ENCODE assay signal across 8 cellular contexts in the genomic region with DNA sequence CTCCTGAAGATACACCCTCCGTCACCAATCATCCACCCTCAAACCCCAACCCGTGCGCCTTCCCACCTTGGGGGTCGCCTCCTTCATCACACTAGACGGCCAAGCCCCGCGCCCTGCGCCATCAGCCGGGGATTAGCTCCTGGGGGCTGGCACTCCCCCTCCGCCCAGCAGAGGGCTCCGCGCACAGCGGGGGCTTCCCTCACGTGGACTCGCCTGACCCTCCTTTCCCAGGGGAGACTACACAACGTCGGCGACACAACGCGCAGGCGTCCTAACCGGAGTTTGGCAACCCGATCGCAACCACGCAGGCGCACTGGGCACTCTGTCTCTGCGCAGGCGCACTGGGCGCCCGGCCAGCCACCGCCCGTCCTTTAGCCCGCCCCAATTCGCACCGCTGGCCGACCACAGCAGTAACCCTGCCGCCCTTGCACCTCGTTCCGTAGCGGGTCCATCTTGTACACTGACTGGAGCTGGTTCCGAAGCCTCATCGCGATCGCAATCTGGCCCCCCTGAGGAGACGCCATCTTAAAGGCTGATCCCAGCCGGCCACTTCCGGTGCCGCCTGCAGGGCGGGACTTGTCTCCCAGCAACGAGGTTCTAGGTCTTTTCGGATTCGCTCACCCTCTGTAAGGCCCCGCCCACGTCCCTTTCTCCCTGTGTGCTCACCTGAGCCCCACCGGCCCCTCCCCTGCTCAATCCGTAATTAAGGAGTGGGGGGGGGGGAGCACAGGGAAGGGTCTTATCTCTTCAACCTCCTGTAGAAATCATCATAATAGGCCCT. TPM values are rescaled to one million over a fixed set of nuclear protein-coding genes. Genes with fewer than 3 reads are reported as not detected.
DNase-seq lines count a peak whose midpoint lies in the region; ATAC-seq and TF ChIP-seq lines count a peak whose summit lies in the region.

A gene (minus strand): TSS at position 551 of the 781 bp plus-strand sequence. CDS start 27 bp downstream, at position 524.

- H3K36me3 ChIP-seq in CD4-positive, CD25-positive, alpha-beta regulatory T cell (ENCODE audit: control insufficient read depth, insufficient read depth, low read length) = peaks cover 13% of the 10 kb centered on the region
- H3K36me3 ChIP-seq in liver (ENCODE audit: control insufficient read depth in 4 of 4, insufficient read depth in 3 of 4, low read depth in 1 of 4, low read length in 3 of 4) = peaks cover 0 to 6% (median 4%) of the 10 kb centered on the region in 4 donors

- TF ChIP-seq CTCF in liver (IDR thresholded peaks at IDR 0.05; ENCODE audit: low read depth, low read length, missing input control) = no peak

- no peaks in the 10 kb centered on the region for H3K9me3 ChIP-seq in CD4-positive, CD25-positive, alpha-beta regulatory T cell (ENCODE audit: control insufficient read depth in 2 of 2, low read length in 2 of 2)
- no peaks in the 10 kb centered on the region for H3K9me3 ChIP-seq in liver (ENCODE audit: control insufficient read depth in 4 of 4, low read length in 3 of 4)

- peaks cover 26% of the 10 kb centered on the region for H3K36me3 Mint-ChIP-seq in CD4-positive, CD25-positive, alpha-beta regulatory T cell

- peak within 1 kb of the TSS; percentile 78 to 91 for H3K9ac ChIP-seq in liver (ENCODE audit: low read depth in 1 of 2, low read length in 2 of 2)

- peaks cover 0 to 7% (median 0%) of the 10 kb centered on the region in 7 donors for H3K9me3 Mint-ChIP-seq in CD4-positive, CD25-positive, alpha-beta regulatory T cell

- peaks cover 48% of the 10 kb centered on the region for H3K27me3 Mint-ChIP-seq in CD4-positive, CD25-positive, alpha-beta regulatory T cell

- peaks cover 10 to 60% (median 22%) of the 10 kb centered on the region in 4 donors for H3K4me1 Mint-ChIP-seq in CD4-positive, CD25-positive, alpha-beta regulatory T cell

- peak within 1 kb of the TSS; percentile 98 to 100 (median 100) for H3K27ac Mint-ChIP-seq in CD4-positive, CD25-positive, alpha-beta regulatory T cell

- H3K4me1 ChIP-seq in CD4-positive, CD25-positive, alpha-beta regulatory T cell (ENCODE audit: control insufficient read depth, insufficient read depth, low read length, poor library complexity, severe bottlenecking) = peaks cover 38% of the 10 kb centered on the region
- H3K4me1 ChIP-seq in liver (ENCODE audit: control insufficient read depth in 4 of 4, insufficient read depth in 4 of 4, low read length in 3 of 4) = peaks cover 11 to 50% (median 35%) of the 10 kb centered on the region in 4 donors

- peak within 1 kb of the TSS; percentile 96 for H3K27ac ChIP-seq in CD4-positive, CD25-positive, alpha-beta regulatory T cell (ENCODE audit: insufficient read depth, low read length, poor library complexity, severe bottlenecking)
- H3K27ac ChIP-seq in liver (ENCODE audit: low read depth in 1 of 2, low read length in 2 of 2) = peak within 1 kb of the TSS; percentile 99

- H3K4me3 Mint-ChIP-seq in CD4-positive, CD25-positive, alpha-beta regulatory T cell = peak within 1 kb of the TSS; percentile 98 to 100 (median 100)

- H3K4me3 ChIP-seq in CD4-positive, CD25-positive, alpha-beta regulatory T cell (ENCODE audit: low read depth, low read length) = peak within 1 kb of the TSS; percentile 85
- H3K4me3 ChIP-seq in liver (ENCODE audit: low read depth in 1 of 3, low read length in 3 of 3) = peak within 1 kb of the TSS; percentile 70 to 92 (median 90)

- peak; percentile 97 to 99 (median 98) for DNase-seq in CD4-positive, CD25-positive, alpha-beta regulatory T cell
- DNase-seq in NCI-H774 (lab: John Stamatoyannopoulos, UW) (peak; percentile 94), dermis blood vessel endothelial cell (peak; percentile 98)
- DNase-seq in activated CD4-positive, alpha-beta T cell treated with anti-CD3 and anti-CD28 coated beads, Interleukin-2, amount 50 U/mL, for 4 hours = peak; percentile 99
- peak; percentile 99 for DNase-seq in stimulated activated CD4-positive, alpha-beta T cell treated with anti-CD3 and anti-CD28 coated beads, Interleukin-4, amount 100 ng/mL, for 24 hours

- peaks cover 4% of the 10 kb centered on the region for H3K27me3 ChIP-seq in CD4-positive, CD25-positive, alpha-beta regulatory T cell (ENCODE audit: control insufficient read depth, insufficient read depth, low read length)
- peaks cover 0 to 12% (median 0%) of the 10 kb centered on the region in 4 donors for H3K27me3 ChIP-seq in liver (ENCODE audit: control insufficient read depth in 4 of 4, insufficient read depth in 4 of 4, low read length in 3 of 4)

- no peak for TF ChIP-seq RAD21 in liver (IDR thresholded peaks at IDR 0.05)

- under 1% methylated on average over 56 of the region's 56 CpGs for WGBS in liver

- peak; percentile 93 to 94 for ATAC-seq in CD4-positive, CD25-positive, alpha-beta regulatory T cell (ENCODE audit: low read depth in 2 of 2)
- peak; percentile 88 for ATAC-seq in GM19395 (IDR thresholded peaks at IDR 0.05; ENCODE audit: unreplicated experiment)
- ATAC-seq in HG03565 (IDR thresholded peaks at IDR 0.05; ENCODE audit: unreplicated experiment) = peak; percentile 87

TF ChIP-seq in liver, 16 proteins besides CTCF, POLR2A, EP300 and RAD21:
- TF ChIP-seq FOXA2 (IDR thresholded peaks at IDR 0.05) (no peak), YY1 (IDR thresholded peaks at IDR 0.05) (peak; percentile 99), HNF4G (IDR thresholded peaks at IDR 0.05) (no peak), NR2F2 (IDR thresholded peaks at IDR 0.05) (no peak), HNF4A (conservative IDR thresholded peaks at IDR 0.05) (no peak), SP1 (IDR thresholded peaks at IDR 0.05) (peak; percentile 59), EGR1 (IDR thresholded peaks at IDR 0.05; ENCODE audit: low read depth in 2 of 2) (peak in 1 of 2 donors; percentile 24), GABPA (IDR thresholded peaks at IDR 0.05 in 1 of 2, conservative IDR thresholded peaks at IDR 0.05 in 1 of 2) (peak; percentile 75 to 92), JUND (IDR thresholded peaks at IDR 0.05) (no peak), RXRA (IDR thresholded peaks at IDR 0.05) (peak; percentile 8 to 31)
- TF ChIP-seq, protein P1, sequence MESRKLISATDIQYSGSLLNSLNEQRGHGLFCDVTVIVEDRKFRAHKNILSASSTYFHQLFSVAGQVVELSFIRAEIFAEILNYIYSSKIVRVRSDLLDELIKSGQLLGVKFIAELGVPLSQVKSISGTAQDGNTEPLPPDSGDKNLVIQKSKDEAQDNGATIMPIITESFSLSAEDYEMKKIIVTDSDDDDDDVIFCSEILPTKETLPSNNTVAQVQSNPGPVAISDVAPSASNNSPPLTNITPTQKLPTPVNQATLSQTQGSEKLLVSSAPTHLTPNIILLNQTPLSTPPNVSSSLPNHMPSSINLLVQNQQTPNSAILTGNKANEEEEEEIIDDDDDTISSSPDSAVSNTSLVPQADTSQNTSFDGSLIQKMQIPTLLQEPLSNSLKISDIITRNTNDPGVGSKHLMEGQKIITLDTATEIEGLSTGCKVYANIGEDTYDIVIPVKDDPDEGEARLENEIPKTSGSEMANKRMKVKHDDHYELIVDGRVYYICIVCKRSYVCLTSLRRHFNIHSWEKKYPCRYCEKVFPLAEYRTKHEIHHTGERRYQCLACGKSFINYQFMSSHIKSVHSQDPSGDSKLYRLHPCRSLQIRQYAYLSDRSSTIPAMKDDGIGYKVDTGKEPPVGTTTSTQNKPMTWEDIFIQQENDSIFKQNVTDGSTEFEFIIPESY (IDR thresholded peaks at IDR 0.05) = no peak
- TF ChIP-seq, protein P2, sequence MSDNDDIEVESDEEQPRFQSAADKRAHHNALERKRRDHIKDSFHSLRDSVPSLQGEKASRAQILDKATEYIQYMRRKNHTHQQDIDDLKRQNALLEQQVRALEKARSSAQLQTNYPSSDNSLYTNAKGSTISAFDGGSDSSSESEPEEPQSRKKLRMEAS (IDR thresholded peaks at IDR 0.05) = no peak
- TF ChIP-seq, protein P3, sequence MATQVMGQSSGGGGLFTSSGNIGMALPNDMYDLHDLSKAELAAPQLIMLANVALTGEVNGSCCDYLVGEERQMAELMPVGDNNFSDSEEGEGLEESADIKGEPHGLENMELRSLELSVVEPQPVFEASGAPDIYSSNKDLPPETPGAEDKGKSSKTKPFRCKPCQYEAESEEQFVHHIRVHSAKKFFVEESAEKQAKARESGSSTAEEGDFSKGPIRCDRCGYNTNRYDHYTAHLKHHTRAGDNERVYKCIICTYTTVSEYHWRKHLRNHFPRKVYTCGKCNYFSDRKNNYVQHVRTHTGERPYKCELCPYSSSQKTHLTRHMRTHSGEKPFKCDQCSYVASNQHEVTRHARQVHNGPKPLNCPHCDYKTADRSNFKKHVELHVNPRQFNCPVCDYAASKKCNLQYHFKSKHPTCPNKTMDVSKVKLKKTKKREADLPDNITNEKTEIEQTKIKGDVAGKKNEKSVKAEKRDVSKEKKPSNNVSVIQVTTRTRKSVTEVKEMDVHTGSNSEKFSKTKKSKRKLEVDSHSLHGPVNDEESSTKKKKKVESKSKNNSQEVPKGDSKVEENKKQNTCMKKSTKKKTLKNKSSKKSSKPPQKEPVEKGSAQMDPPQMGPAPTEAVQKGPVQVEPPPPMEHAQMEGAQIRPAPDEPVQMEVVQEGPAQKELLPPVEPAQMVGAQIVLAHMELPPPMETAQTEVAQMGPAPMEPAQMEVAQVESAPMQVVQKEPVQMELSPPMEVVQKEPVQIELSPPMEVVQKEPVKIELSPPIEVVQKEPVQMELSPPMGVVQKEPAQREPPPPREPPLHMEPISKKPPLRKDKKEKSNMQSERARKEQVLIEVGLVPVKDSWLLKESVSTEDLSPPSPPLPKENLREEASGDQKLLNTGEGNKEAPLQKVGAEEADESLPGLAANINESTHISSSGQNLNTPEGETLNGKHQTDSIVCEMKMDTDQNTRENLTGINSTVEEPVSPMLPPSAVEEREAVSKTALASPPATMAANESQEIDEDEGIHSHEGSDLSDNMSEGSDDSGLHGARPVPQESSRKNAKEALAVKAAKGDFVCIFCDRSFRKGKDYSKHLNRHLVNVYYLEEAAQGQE (IDR thresholded peaks at IDR 0.05) = no peak

RNA-seq across cellular contexts. Expression of the gene that starts here (rescaled TPM):
- total RNA-seq in CD4-positive, CD25-positive, alpha-beta regulatory T cell = 17.0 TPM
- polyA plus RNA-seq in CD4-positive, CD25-positive, alpha-beta regulatory T cell = 10 to 100 TPM; 13.8 to 23.9 (median 15.6) TPM
- total RNA-seq in dermis blood vessel endothelial cell (9.7 and 11.7 TPM in 2 replicates), liver (10 to 100 TPM in 1 of 2 donors, 1 to 10 TPM in 1; 3.3 to 11.1 TPM)
- 10 to 100 TPM; 10.6 to 12.5 TPM for polyA plus RNA-seq in liver

Comparison
In these comparisons a context has a peak if more than half of its experiments do, and no peak if none do; other contexts are left out.
1. Peak in every context shown above with its lines: DNase-seq, ATAC-seq, H3K4me3 ChIP-seq and H3K27ac ChIP-seq.